ENCODE assay signal across 36 cellular contexts in genomic region chr1:173876732-173877131, GRCh38. TPM values are rescaled to one million over a fixed set of nuclear protein-coding genes. Genes with fewer than 3 reads are reported as not detected.
"Had no signal": no experiment of that assay in that cellular context is flagged by ENCODE, and none has a peak within 500 bp of the region (broad histone marks: within the 10 kb centered on the region; RNA-seq: fewer than 3 reads in every experiment).

No MANE protein-coding gene starts in this region.

- H3K9me3 Mint-ChIP-seq: activated B cell treated with CpG ODN at 0.5 μM for 24 hours; activated CD4-positive, alpha-beta memory T cell treated with anti-CD3 and anti-CD28 coated beads for 36 hours; activated CD4-positive, alpha-beta T cell treated with anti-CD3 and anti-CD28 coated beads, Interleukin-2, amount 10 ng/mL, durations not matched to agents 24 days and 14 days; activated CD8-positive, alpha-beta T cell treated with anti-CD3 and anti-CD28 coated beads for 36 hours; activated naive CD4-positive, alpha-beta T cell treated with anti-CD3 and anti-CD28 coated beads for 36 hours; activated naive CD4-positive, alpha-beta T cell treated with anti-CD3 and anti-CD28 coated beads, Interleukin-2, amount 50 U/mL, for 72 hours; activated naive CD8-positive, alpha-beta T cell treated with anti-CD3 and anti-CD28 coated beads for 36 hours; activated T-cell treated with anti-CD3 and anti-CD28 coated beads, Interleukin-2, amount 50 U/mL, for 4 hours; activated T-cell treated with anti-CD3 and anti-CD28 coated beads, Interleukin-2, amount 50 U/mL, for 72 hours; activated T-helper 1 cell treated with anti-CD3 and anti-CD28 coated beads, Interleukin-12 subunit alpha, Interleukin-12 subunit beta, Interleukin-2, Interleukin-4 antibody, amounts not matched to agents 30 ng/mL and 10 ng/mL and 1 ng/mL, durations not matched to agents 14 hours and 24 hours and 36 hours; activated T-helper 17 cell treated with anti-CD3 and anti-CD28 coated beads, Interleukin-2, amount 50 U/mL, for 72 hours; T-helper 1 cell treated with Interleukin-12 subunit alpha and Interleukin-12 subunit beta and Interleukin-4 antibody, amounts not matched to agents 30 μg/mL and 1 μg/mL, for 36 hours; T-helper 2 cell treated with Interferon-gamma antibody and Interleukin-4, amounts not matched to agents 5 μg/mL and 100 μg/mL, for 36 hours had no signal

- ATAC-seq: activated CD8-positive, alpha-beta T cell treated with anti-CD3 and anti-CD28 coated beads for 36 hours; activated naive CD4-positive, alpha-beta T cell treated with anti-CD3 and anti-CD28 coated beads, Interleukin-2, amount 50 U/mL, for 72 hours; activated T-cell treated with anti-CD3 and anti-CD28 coated beads, Interleukin-2, amount 50 U/mL, for 4 hours; activated T-cell treated with anti-CD3 and anti-CD28 coated beads, Interleukin-2, amount 50 U/mL, for 72 hours; activated T-helper 17 cell treated with anti-CD3 and anti-CD28 coated beads, Interleukin-2, amount 50 U/mL, for 72 hours; body of pancreas had no signal

- H3K4me1 ChIP-seq: adrenal gland, body of pancreas, breast epithelium had no signal

- H3K27ac Mint-ChIP-seq: activated B cell treated with CpG ODN at 0.5 μM for 24 hours; activated CD4-positive, alpha-beta memory T cell treated with anti-CD3 and anti-CD28 coated beads for 36 hours; activated CD4-positive, alpha-beta T cell treated with anti-CD3 and anti-CD28 coated beads, Interleukin-2, amount 10 ng/mL, durations not matched to agents 24 days and 14 days; activated CD8-positive, alpha-beta T cell treated with anti-CD3 and anti-CD28 coated beads for 36 hours; activated naive CD4-positive, alpha-beta T cell treated with anti-CD3 and anti-CD28 coated beads for 36 hours; activated naive CD4-positive, alpha-beta T cell treated with anti-CD3 and anti-CD28 coated beads, Interleukin-2, amount 50 U/mL, for 72 hours; activated naive CD8-positive, alpha-beta T cell treated with anti-CD3 and anti-CD28 coated beads for 36 hours; activated T-cell treated with anti-CD3 and anti-CD28 coated beads, Interleukin-2, amount 50 U/mL, for 72 hours; activated T-helper 1 cell treated with anti-CD3 and anti-CD28 coated beads, Interleukin-12 subunit alpha, Interleukin-12 subunit beta, Interleukin-2, Interleukin-4 antibody, amounts not matched to agents 30 ng/mL and 10 ng/mL and 1 ng/mL, durations not matched to agents 14 hours and 24 hours and 36 hours; activated T-helper 17 cell treated with anti-CD3 and anti-CD28 coated beads, Interleukin-2, amount 50 U/mL, for 72 hours; T-helper 1 cell treated with Interleukin-12 subunit alpha and Interleukin-12 subunit beta and Interleukin-4 antibody, amounts not matched to agents 30 μg/mL and 1 μg/mL, for 36 hours; T-helper 2 cell treated with Interferon-gamma antibody and Interleukin-4, amounts not matched to agents 5 μg/mL and 100 μg/mL, for 36 hours had no signal

- H3K36me3 ChIP-seq: breast epithelium had no signal

- H3K4me3 Mint-ChIP-seq: activated B cell treated with CpG ODN at 0.5 μM for 24 hours; activated CD4-positive, alpha-beta memory T cell treated with anti-CD3 and anti-CD28 coated beads for 36 hours; activated CD4-positive, alpha-beta T cell treated with anti-CD3 and anti-CD28 coated beads, Interleukin-2, amount 10 ng/mL, durations not matched to agents 24 days and 14 days; activated CD8-positive, alpha-beta T cell treated with anti-CD3 and anti-CD28 coated beads for 36 hours; activated naive CD4-positive, alpha-beta T cell treated with anti-CD3 and anti-CD28 coated beads for 36 hours; activated naive CD8-positive, alpha-beta T cell treated with anti-CD3 and anti-CD28 coated beads for 36 hours; activated T-cell treated with anti-CD3 and anti-CD28 coated beads, Interleukin-2, amount 50 U/mL, for 4 hours; activated T-cell treated with anti-CD3 and anti-CD28 coated beads, Interleukin-2, amount 50 U/mL, for 72 hours; activated T-helper 1 cell treated with anti-CD3 and anti-CD28 coated beads, Interleukin-12 subunit alpha, Interleukin-12 subunit beta, Interleukin-2, Interleukin-4 antibody, amounts not matched to agents 30 ng/mL and 10 ng/mL and 1 ng/mL, durations not matched to agents 14 hours and 24 hours and 36 hours; activated T-helper 17 cell treated with anti-CD3 and anti-CD28 coated beads, Interleukin-2, amount 50 U/mL, for 72 hours; T-helper 1 cell treated with Interleukin-12 subunit alpha and Interleukin-12 subunit beta and Interleukin-4 antibody, amounts not matched to agents 30 μg/mL and 1 μg/mL, for 36 hours; T-helper 2 cell treated with Interferon-gamma antibody and Interleukin-4, amounts not matched to agents 5 μg/mL and 100 μg/mL, for 36 hours had no signal

- H3K9me3 ChIP-seq: adrenal gland, body of pancreas, breast epithelium had no signal

- H3K27ac ChIP-seq: adrenal gland, body of pancreas, brain microvascular endothelial cell, breast epithelium, VCaP had no signal

- DNase-seq: activated B cell treated with CpG ODN at 0.5 μM for 24 hours; activated CD4-positive, alpha-beta memory T cell treated with anti-CD3 and anti-CD28 coated beads for 36 hours; activated CD4-positive, alpha-beta T cell treated with anti-CD3 and anti-CD28 coated beads for 4 hours; activated CD4-positive, alpha-beta T cell treated with anti-CD3 and anti-CD28 coated beads, Interleukin-2, amount 10 ng/mL, durations not matched to agents 24 days and 14 days; activated CD4-positive, alpha-beta T cell treated with anti-CD3 and anti-CD28 coated beads, Interleukin-2, amount 50 U/mL, for 1 hour; activated CD4-positive, alpha-beta T cell treated with anti-CD3 and anti-CD28 coated beads, Interleukin-2, amount 50 U/mL, for 4 hours; activated CD4-positive, CD25-positive, alpha-beta regulatory T cell treated with anti-CD3 and anti-CD28 coated beads, Interleukin-2, amount 50 U/mL, for 72 hours; activated CD8-positive, alpha-beta memory T cell treated with anti-CD3 and anti-CD28 coated beads, Interleukin-2, amount 50 U/mL, for 4 hours; activated CD8-positive, alpha-beta T cell treated with anti-CD3 and anti-CD28 coated beads for 36 hours; activated effector memory CD4-positive, alpha-beta T cell treated with anti-CD3 and anti-CD28 coated beads, Interleukin-2, amount 50 U/mL, for 16 hours; activated gamma-delta T cell treated with Interleukin-2 at 50 U/mL for 16 hours; activated naive CD4-positive, alpha-beta T cell; activated naive CD4-positive, alpha-beta T cell treated with anti-CD3 and anti-CD28 coated beads for 36 hours; activated naive CD4-positive, alpha-beta T cell treated with anti-CD3 and anti-CD28 coated beads, Interleukin-2, amount 50 U/mL, for 16 hours; activated naive CD8-positive, alpha-beta T cell treated with anti-CD3 and anti-CD28 coated beads for 36 hours; activated T-cell treated with anti-CD3 and anti-CD28 coated beads for 4 hours; activated T-cell treated with anti-CD3 and anti-CD28 coated beads, Interleukin-2, amount 50 U/mL, for 1 hour; activated T-cell treated with anti-CD3 and anti-CD28 coated beads, Interleukin-2, amount 50 U/mL, for 4 hours; activated T-cell treated with anti-CD3 and anti-CD28 coated beads, Interleukin-2, amount 50 U/mL, for 72 hours; adrenal gland; amniotic stem cell; aorta; body of pancreas; brain microvascular endothelial cell; central memory CD4-positive, alpha-beta T cell; T-helper 2 cell; T-helper 9 cell had no signal

- H3K27me3 ChIP-seq: adrenal gland, body of pancreas, brain microvascular endothelial cell, breast epithelium had no signal

- H3K27me3 Mint-ChIP-seq: activated B cell treated with CpG ODN at 0.5 μM for 24 hours; activated CD4-positive, alpha-beta memory T cell treated with anti-CD3 and anti-CD28 coated beads for 36 hours; activated CD4-positive, alpha-beta T cell treated with anti-CD3 and anti-CD28 coated beads, Interleukin-2, amount 10 ng/mL, durations not matched to agents 24 days and 14 days; activated CD8-positive, alpha-beta T cell treated with anti-CD3 and anti-CD28 coated beads for 36 hours; activated naive CD8-positive, alpha-beta T cell treated with anti-CD3 and anti-CD28 coated beads for 36 hours; activated T-helper 17 cell treated with anti-CD3 and anti-CD28 coated beads, Interleukin-2, amount 50 U/mL, for 72 hours had no signal

- H3K4me3 ChIP-seq: adrenal gland, body of pancreas, breast epithelium had no signal

RNA-seq across cellular contexts. Expression of gene SERPINC1, which starts 40.4 kb away (rescaled TPM):
- total RNA-seq: activated CD4-positive, alpha-beta memory T cell treated with anti-CD3 and anti-CD28 coated beads for 36 hours; activated CD4-positive, alpha-beta T cell treated with anti-CD3 and anti-CD28 coated beads, Interleukin-2, amount 10 ng/mL, durations not matched to agents 24 days and 14 days; activated CD8-positive, alpha-beta T cell treated with anti-CD3 and anti-CD28 coated beads for 36 hours; activated naive CD4-positive, alpha-beta T cell treated with anti-CD3 and anti-CD28 coated beads for 36 hours; activated naive CD8-positive, alpha-beta T cell treated with anti-CD3 and anti-CD28 coated beads for 36 hours; aorta; astrocyte; body of pancreas; cerebellum had no signal
